Comparison of ENCODE assay signal across 8 cellular contexts in the genomic region with DNA sequence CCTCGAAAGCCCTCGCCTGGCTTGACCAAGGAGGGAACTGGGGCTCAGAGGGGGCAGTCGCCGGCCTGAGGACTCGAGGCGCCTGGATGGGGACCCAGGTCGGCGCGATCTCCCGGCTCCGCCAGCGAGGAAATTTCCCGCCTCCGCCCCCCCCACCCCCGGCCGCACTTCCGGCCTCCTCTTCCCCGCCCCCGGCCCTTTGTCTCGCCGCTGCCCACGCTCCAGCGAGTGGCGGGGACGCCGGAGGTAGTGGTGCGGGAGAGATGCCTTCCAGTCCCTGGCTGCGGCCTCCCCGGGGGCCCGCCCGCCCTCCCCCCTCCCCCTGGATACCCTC. TPM values are rescaled to one million over a fixed set of nuclear protein-coding genes. Genes with fewer than 3 reads are reported as not detected.
DNase-seq lines count a peak whose midpoint lies in the region; ATAC-seq and TF ChIP-seq lines count a peak whose summit lies in the region.

No MANE protein-coding gene starts in this region.

- POLR2A ChIA-PET in AG04449 (lab: Yijun Ruan, JAX), result no interaction called here

- TF ChIP-seq POLR2A in sigmoid colon (IDR thresholded peaks at IDR 0.05), result no peak

- H3K27ac ChIP-seq in sigmoid colon, result no peak overlapping the region

- ATAC-seq in GM19467 (IDR thresholded peaks at IDR 0.05; ENCODE audit: unreplicated experiment) (peak; percentile 2), omental fat pad (ENCODE audit: low FRiP score) (no peak)

- no peak for DNase-seq in AG04449 (ENCODE audit: low read depth, low spot score)
- DNase-seq in NCI-H774 (lab: John Stamatoyannopoulos, UW), result peak; percentile 37
- no peak for DNase-seq in epithelial cell of proximal tubule (ENCODE audit: low read depth)
- DNase-seq in sigmoid colon, result no peak
- DNase-seq in stimulated activated CD4-positive, alpha-beta T cell treated with anti-CD3 and anti-CD28 coated beads, Interleukin-15, amount 100 ng/mL, for 24 hours, result no peak
- no peak for DNase-seq in cerebellum (ENCODE audit: low spot score)
- DNase-seq in omental fat pad (ENCODE audit: low spot score), result no peak

- H3K4me3 ChIP-seq in AG04449 (ENCODE audit: low read depth, low read length) (peak overlapping the region; percentile 64), epithelial cell of proximal tubule (ENCODE audit: low read depth, low read length) (peak overlapping the region; percentile 76), sigmoid colon (peak overlapping the region; percentile 14 to 65 (median 53))

- no peaks in the 10 kb centered on the region for H3K36me3 ChIP-seq in sigmoid colon

- no peaks in the 10 kb centered on the region for H3K9me3 ChIP-seq in sigmoid colon

- CTCF ChIA-PET in AG04449 (lab: Yijun Ruan, JAX), result no interaction called here

- no peak for TF ChIP-seq EP300 in sigmoid colon (IDR thresholded peaks at IDR 0.05)

- 3 to 4% methylated on average over 31 of the region's 31 CpGs for WGBS in sigmoid colon, 2 donors

- H3K27me3 ChIP-seq in sigmoid colon, result peaks cover 0 to 46% (median 23%) of the 10 kb centered on the region in 3 donors

- intact Hi-C loops in sigmoid colon (cut with DNase I), result no loop called here

- peaks cover 0 to 19% (median 14%) of the 10 kb centered on the region in 4 donors for H3K4me1 ChIP-seq in sigmoid colon

- no peak for TF ChIP-seq CTCF in AG04449 (IDR thresholded peaks at IDR 0.05; ENCODE audit: insufficient read depth, low read length, missing control alignments)
- TF ChIP-seq CTCF in epithelial cell of proximal tubule (conservative IDR thresholded peaks at IDR 0.05; ENCODE audit: low read depth, low read length), result no peak
- TF ChIP-seq CTCF in sigmoid colon (IDR thresholded peaks at IDR 0.05), result no peak
- TF ChIP-seq CTCF in omental fat pad (IDR thresholded peaks at IDR 0.05), result no peak

RNA-seq across cellular contexts. Expression of a gene that starts 0.4 kb away (rescaled TPM):
- total RNA-seq in epithelial cell of proximal tubule (34.0 and 40.2 TPM in 2 replicates), sigmoid colon (1 to 10 TPM in 2 of 4 donors, under 1 TPM in 2; 0.33 to 1.6 (median 0.81) TPM), cerebellum (38.9 TPM), omental fat pad (1 to 10 TPM in 2 of 4 donors, under 1 TPM in 2; 0.37 to 1.9 (median 0.90) TPM)
- polyA plus RNA-seq in sigmoid colon, result 1 to 10 TPM in 1 of 3 donors, under 1 TPM in 2; 0.60 to 1.4 (median 0.69) TPM

RNA-seq across cellular contexts. Expression of a gene that starts 19.9 kb away (rescaled TPM):
- total RNA-seq in epithelial cell of proximal tubule (0.17 TPM in 1 of 2 replicates, not detected in the other), sigmoid colon (1 to 10 TPM in 1 of 4 donors, not detected in 3; 2.2 TPM), cerebellum (25.6 TPM), omental fat pad (not detected)
- polyA plus RNA-seq in sigmoid colon, result under 1 TPM in 1 of 3 donors, not detected in 2; 0.23 TPM

RNA-seq across cellular contexts. Expression of a gene that starts 20.1 kb away (rescaled TPM):
- total RNA-seq in epithelial cell of proximal tubule, result not detected in 2 replicates
- total RNA-seq in sigmoid colon, result under 1 TPM in 1 of 4 donors, not detected in 3; 0.36 TPM
- not detected for polyA plus RNA-seq in sigmoid colon
- 0.27 TPM for total RNA-seq in cerebellum
- total RNA-seq in omental fat pad, result not detected

RNA-seq across cellular contexts. Expression of a gene that starts 36.9 kb away (rescaled TPM):
- total RNA-seq in epithelial cell of proximal tubule, result 29.1 and 40.2 TPM in 2 replicates
- total RNA-seq in sigmoid colon, result 10 to 100 TPM in 2 of 4 donors, 1 to 10 TPM in 2; 7.4 to 22.4 (median 9.7) TPM
- polyA plus RNA-seq in sigmoid colon, result 10 to 100 TPM; 21.7 to 37.7 (median 25.2) TPM
- total RNA-seq in cerebellum, result 33.7 TPM
- total RNA-seq in omental fat pad, result 10 to 100 TPM in 3 of 4 donors, 1 to 10 TPM in 1; 8.9 to 16.9 (median 15.1) TPM

Comparison
In these comparisons a context has a peak if more than half of its experiments do, and no peak if none do; other contexts are left out.
1. RNA of a gene that starts 0.4 kb away (total RNA-seq): 38.9 TPM in cerebellum (single experiment) and 34.0 to 40.2 TPM in epithelial cell of proximal tubule; 0.33 to 1.6 TPM in sigmoid colon and 0.37 to 1.9 TPM in omental fat pad; every median in the first group is over 10 times any median in the second.
2. Peak in every context shown above with its lines, with median percentiles within 50 percentile points of each other: H3K4me3 ChIP-seq.